Comparison of ENCODE assay signal across 2 cellular contexts in the genomic region with DNA sequence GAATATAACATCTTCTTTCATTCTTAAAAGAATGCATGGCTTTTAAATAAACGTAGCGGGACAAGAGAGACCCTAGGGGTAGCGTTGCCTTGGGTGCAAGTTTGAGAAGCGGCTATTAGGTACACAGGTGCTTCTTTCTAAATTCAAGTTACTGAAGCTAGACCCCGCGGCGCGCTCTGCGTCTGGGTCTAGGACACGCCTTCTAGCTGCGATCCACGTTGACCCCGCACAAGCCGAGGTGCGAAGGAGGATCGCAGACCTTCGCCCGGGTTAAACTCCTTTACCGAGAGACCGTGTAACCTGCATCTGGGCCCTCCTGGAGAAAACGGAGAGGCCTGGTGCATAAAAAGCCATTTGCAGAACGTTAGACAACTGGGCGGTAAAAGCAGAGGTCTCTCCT.
TF ChIP-seq lines count a peak whose summit lies in the region.

No MANE protein-coding gene starts in this region.

TF ChIP-seq in GM23338, 12 proteins besides CTCF, POLR2A, EP300 and RAD21 (continued from another document):
- TF ChIP-seq, protein P1, sequence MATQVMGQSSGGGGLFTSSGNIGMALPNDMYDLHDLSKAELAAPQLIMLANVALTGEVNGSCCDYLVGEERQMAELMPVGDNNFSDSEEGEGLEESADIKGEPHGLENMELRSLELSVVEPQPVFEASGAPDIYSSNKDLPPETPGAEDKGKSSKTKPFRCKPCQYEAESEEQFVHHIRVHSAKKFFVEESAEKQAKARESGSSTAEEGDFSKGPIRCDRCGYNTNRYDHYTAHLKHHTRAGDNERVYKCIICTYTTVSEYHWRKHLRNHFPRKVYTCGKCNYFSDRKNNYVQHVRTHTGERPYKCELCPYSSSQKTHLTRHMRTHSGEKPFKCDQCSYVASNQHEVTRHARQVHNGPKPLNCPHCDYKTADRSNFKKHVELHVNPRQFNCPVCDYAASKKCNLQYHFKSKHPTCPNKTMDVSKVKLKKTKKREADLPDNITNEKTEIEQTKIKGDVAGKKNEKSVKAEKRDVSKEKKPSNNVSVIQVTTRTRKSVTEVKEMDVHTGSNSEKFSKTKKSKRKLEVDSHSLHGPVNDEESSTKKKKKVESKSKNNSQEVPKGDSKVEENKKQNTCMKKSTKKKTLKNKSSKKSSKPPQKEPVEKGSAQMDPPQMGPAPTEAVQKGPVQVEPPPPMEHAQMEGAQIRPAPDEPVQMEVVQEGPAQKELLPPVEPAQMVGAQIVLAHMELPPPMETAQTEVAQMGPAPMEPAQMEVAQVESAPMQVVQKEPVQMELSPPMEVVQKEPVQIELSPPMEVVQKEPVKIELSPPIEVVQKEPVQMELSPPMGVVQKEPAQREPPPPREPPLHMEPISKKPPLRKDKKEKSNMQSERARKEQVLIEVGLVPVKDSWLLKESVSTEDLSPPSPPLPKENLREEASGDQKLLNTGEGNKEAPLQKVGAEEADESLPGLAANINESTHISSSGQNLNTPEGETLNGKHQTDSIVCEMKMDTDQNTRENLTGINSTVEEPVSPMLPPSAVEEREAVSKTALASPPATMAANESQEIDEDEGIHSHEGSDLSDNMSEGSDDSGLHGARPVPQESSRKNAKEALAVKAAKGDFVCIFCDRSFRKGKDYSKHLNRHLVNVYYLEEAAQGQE (IDR thresholded peaks at IDR 0.05; ENCODE audit: unreplicated experiment): no peak
- TF ChIP-seq ZNF114 (CRISPR knock-in tag; IDR thresholded peaks at IDR 0.05) (no peak), STAT1 (IDR thresholded peaks at IDR 0.05; ENCODE audit: unreplicated experiment) (no peak), NANOG (IDR thresholded peaks at IDR 0.05; ENCODE audit: borderline replicate concordance) (no peak)
- TF ChIP-seq, protein P2, sequence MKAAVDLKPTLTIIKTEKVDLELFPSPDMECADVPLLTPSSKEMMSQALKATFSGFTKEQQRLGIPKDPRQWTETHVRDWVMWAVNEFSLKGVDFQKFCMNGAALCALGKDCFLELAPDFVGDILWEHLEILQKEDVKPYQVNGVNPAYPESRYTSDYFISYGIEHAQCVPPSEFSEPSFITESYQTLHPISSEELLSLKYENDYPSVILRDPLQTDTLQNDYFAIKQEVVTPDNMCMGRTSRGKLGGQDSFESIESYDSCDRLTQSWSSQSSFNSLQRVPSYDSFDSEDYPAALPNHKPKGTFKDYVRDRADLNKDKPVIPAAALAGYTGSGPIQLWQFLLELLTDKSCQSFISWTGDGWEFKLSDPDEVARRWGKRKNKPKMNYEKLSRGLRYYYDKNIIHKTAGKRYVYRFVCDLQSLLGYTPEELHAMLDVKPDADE (IDR thresholded peaks at IDR 0.05): no peak

TF ChIP-seq in endothelial cell of umbilical vein, 7 proteins besides CTCF, POLR2A, EP300 and RAD21:
- TF ChIP-seq POLR2AphosphoS5 (IDR thresholded peaks at IDR 0.05; ENCODE audit: insufficient read depth, low read depth, low read length): no peak
- TF ChIP-seq JUN (IDR thresholded peaks at IDR 0.05; ENCODE audit: borderline replicate concordance, insufficient read depth, insufficient read length, low read depth): no peak
- peak; percentile 33 for TF ChIP-seq EZH2 (IDR thresholded peaks at IDR 0.05; ENCODE audit: borderline replicate concordance, low read depth, low read length, severe bottlenecking)
TF ChIP-seq in endothelial cell of umbilical vein: peak in this region for 1.
